Comparison of ENCODE assay signal across 8 cellular contexts in the genomic region with DNA sequence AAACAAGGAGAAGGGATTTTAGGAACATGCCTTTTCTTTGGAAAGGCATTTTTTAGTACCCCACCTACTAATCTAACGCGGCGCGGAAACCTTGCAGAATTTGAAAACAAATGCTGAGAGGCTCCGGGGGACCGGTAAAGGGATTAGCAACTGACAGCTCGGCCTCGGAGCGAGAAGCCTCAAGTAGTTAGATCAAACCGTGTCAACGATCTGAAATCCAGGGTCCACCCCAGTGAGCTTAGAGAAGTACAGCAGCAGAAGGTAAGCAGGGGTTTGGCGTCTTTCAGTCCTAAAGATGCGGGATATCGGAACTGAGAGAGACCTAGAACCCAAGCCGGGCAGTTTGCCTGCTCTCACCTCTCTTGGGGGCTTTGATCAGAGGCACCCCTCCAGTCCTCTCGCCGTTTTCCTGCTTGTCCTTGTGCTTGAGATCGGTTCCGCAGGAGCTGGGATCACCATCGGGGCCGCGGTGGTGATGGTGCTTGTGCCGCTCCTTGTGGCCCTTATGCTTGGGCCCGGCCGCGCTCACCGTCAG. TPM values are rescaled to one million over a fixed set of nuclear protein-coding genes. Genes with fewer than 3 reads are reported as not detected.
DNase-seq lines count a peak whose midpoint lies in the region; ATAC-seq, FAIRE-seq and TF ChIP-seq lines count a peak whose summit lies in the region.

No MANE protein-coding gene starts in this region.

- peak overlapping the region; percentile 92 for H3K4me2 ChIP-seq in endothelial cell of umbilical vein (ENCODE audit: insufficient read depth, low read length)

- H3K27me3 ChIP-seq in endothelial cell of umbilical vein (ENCODE audit: control insufficient read depth in 2 of 2, insufficient read depth in 2 of 2, low read length in 2 of 2) (no peaks in the 10 kb centered on the region), mucosa of rectum (ENCODE audit: control insufficient read depth in 2 of 2, insufficient read depth in 2 of 2, low read length in 2 of 2) (no peaks in the 10 kb centered on the region)

- H3K27ac ChIP-seq in endothelial cell of umbilical vein (ENCODE audit: insufficient read depth, low read depth, low read length) (peak overlapping the region; percentile 40), mucosa of rectum (ENCODE audit: low read depth in 2 of 2, low read length in 2 of 2) (peak overlapping the region; percentile 96 to 97), temporal lobe (ENCODE audit: low read depth, low read length) (peak overlapping the region; percentile 82)

- H3K4me3 Mint-ChIP-seq in CD14-positive monocyte (peak overlapping the region; percentile 95 to 98), activated B cell treated with CpG ODN at 0.5 μM for 24 hours (peak overlapping the region; percentile 94)

- H3K4me1 ChIP-seq in endothelial cell of umbilical vein (ENCODE audit: control insufficient read depth, extremely low read depth, insufficient read depth, low read length) (peaks cover 26% of the 10 kb centered on the region), mucosa of rectum (ENCODE audit: control insufficient read depth in 2 of 2, insufficient read depth in 2 of 2, low read length in 2 of 2) (peaks cover 15 to 19% of the 10 kb centered on the region in 2 donors)

- no peaks in the 10 kb centered on the region for H3K36me3 ChIP-seq in endothelial cell of umbilical vein (ENCODE audit: control insufficient read depth in 2 of 2, extremely low read depth in 1 of 2, insufficient read depth in 2 of 2, low read length in 2 of 2)
- no peaks in the 10 kb centered on the region for H3K36me3 ChIP-seq in mucosa of rectum (ENCODE audit: control insufficient read depth in 2 of 2, insufficient read depth in 2 of 2, low read length in 2 of 2)

- H3K27me3 Mint-ChIP-seq in CD14-positive monocyte (ENCODE audit: low read depth in 3 of 3), result peaks cover 0 to 1% (median 0%) of the 10 kb centered on the region in 3 donors
- H3K27me3 Mint-ChIP-seq in activated B cell treated with CpG ODN at 0.5 μM for 24 hours, result no peaks in the 10 kb centered on the region

- peak; percentile 12 for ATAC-seq in GM19043 (IDR thresholded peaks at IDR 0.05; ENCODE audit: low read depth, unreplicated experiment)
- ATAC-seq in activated B cell treated with CpG ODN at 0.5 μM for 24 hours (ENCODE audit: low read depth), result no peak

- H3K4me1 Mint-ChIP-seq in CD14-positive monocyte (peaks cover 32% of the 10 kb centered on the region), activated B cell treated with CpG ODN at 0.5 μM for 24 hours (peaks cover 44% of the 10 kb centered on the region)

- DNase-seq in CD14-positive monocyte (ENCODE audit: low spot score) (peak; percentile 52), HuH-7 (ENCODE audit: low spot score) (peak; percentile 26), activated B cell treated with CpG ODN at 0.5 μM for 24 hours (no peak), endothelial cell of umbilical vein (ENCODE audit: low read depth, low spot score) (peak; percentile 65), GM19240 (ENCODE audit: insufficient read length, low spot score) (no peak)

- BruUV-seq in endothelial cell of umbilical vein (replicated peaks; lab: Mats Ljungman, UMichigan), result TSS peak; percentile 16

- peak overlapping the region; percentile 88 to 97 (median 95) for H3K27ac Mint-ChIP-seq in CD14-positive monocyte
- H3K27ac Mint-ChIP-seq in activated B cell treated with CpG ODN at 0.5 μM for 24 hours, result peak overlapping the region; percentile 93

- peak; percentile 44 for FAIRE-seq in endothelial cell of umbilical vein (lab: Jason Lieb, UNC)

- peak overlapping the region; percentile 65 to 97 (median 74) for H3K4me3 ChIP-seq in endothelial cell of umbilical vein (replicated peaks in 1 of 3; ENCODE audit: insufficient read depth in 1 of 3, low read depth in 1 of 3, low read length in 3 of 3)
- H3K4me3 ChIP-seq in mucosa of rectum (ENCODE audit: low read length in 2 of 2), result peak overlapping the region; percentile 99 to 100

- CTCF ChIA-PET in activated B cell treated with CpG ODN at 0.5 μM for 24 hours (lab: Charles Lee) (interaction anchor here (1.0 kb wide), 1 partner anchor 53 kb away, joined by 3 read pairs; no protein-coding TSS in a partner anchor), endothelial cell of umbilical vein (lab: Charles Lee) (interaction anchor here (0.9 to 1.4 kb wide), 2 partner anchors 12 to 118 kb away, joined by 3 to 6 read pairs; a partner anchor contains a TSS)

- no peak for TF ChIP-seq POLR2A in endothelial cell of umbilical vein (IDR thresholded peaks at IDR 0.05; ENCODE audit: low read depth, low read length)

- dilution Hi-C loops in endothelial cell of umbilical vein (cut with MboI; ENCODE audit: extremely low pct_ligation_motif_present, low sequenced_read_pairs), result no loop called here

- H3K36me3 Mint-ChIP-seq in CD14-positive monocyte (peaks cover 18 to 29% of the 10 kb centered on the region in 2 donors), activated B cell treated with CpG ODN at 0.5 μM for 24 hours (ENCODE audit: low read depth) (peaks cover 22% of the 10 kb centered on the region)

- no peaks in the 10 kb centered on the region for H3K9me3 Mint-ChIP-seq in CD14-positive monocyte
- no peaks in the 10 kb centered on the region for H3K9me3 Mint-ChIP-seq in activated B cell treated with CpG ODN at 0.5 μM for 24 hours

- H3K9ac ChIP-seq in endothelial cell of umbilical vein (replicated peaks; ENCODE audit: extremely low read depth, insufficient read depth, low read length), result peak overlapping the region; percentile 67
- H3K9ac ChIP-seq in mucosa of rectum (ENCODE audit: low read depth in 1 of 2, low read length in 2 of 2), result peak overlapping the region; percentile 99 to 100

- no peaks in the 10 kb centered on the region for H4K20me1 ChIP-seq in endothelial cell of umbilical vein (replicated peaks; ENCODE audit: control insufficient read depth, extremely low read depth, insufficient read depth, low read length)

- POLR2A ChIA-PET in activated B cell treated with CpG ODN at 0.5 μM for 24 hours (lab: Charles Lee), result interaction anchor here (0.6 to 3.1 kb wide), 10 partner anchors 8 to 119 kb away, joined by 3 to 78 read pairs (median 6); a partner anchor contains a TSS
- POLR2A ChIA-PET in endothelial cell of umbilical vein (lab: Charles Lee), result interaction anchor here (0.8 to 2.0 kb wide), 2 partner anchors 52 to 93 kb away, joined by 6 to 7 read pairs; a partner anchor contains a TSS

- TF ChIP-seq CTCF in CD14-positive monocyte (IDR thresholded peaks at IDR 0.05) (no peak), activated B cell treated with CpG ODN at 0.5 μM for 24 hours (IDR thresholded peaks at IDR 0.05) (no peak), endothelial cell of umbilical vein (IDR thresholded peaks at IDR 0.05; ENCODE audit: extremely low read depth in 1 of 2, insufficient read depth in 1 of 2, low read depth in 1 of 2, low read length in 2 of 2) (no peak)

- H3K9me1 ChIP-seq in endothelial cell of umbilical vein (replicated peaks; ENCODE audit: control insufficient read depth, extremely low read depth, insufficient read depth, low read length), result no peaks in the 10 kb centered on the region

- intact Hi-C loops in CD14-positive monocyte (cut with micrococcal nuclease), result loop anchor here in 1 of 2 donors (5.0 kb wide), 2 partner anchors 54 to 946 kb away; a partner anchor contains a TSS
- intact Hi-C loops in activated B cell treated with CpG ODN at 0.5 μM for 24 hours (cut with micrococcal nuclease), result loop anchor here (2.0 to 5.0 kb wide), 5 partner anchors 15 to 1094 kb away; a partner anchor contains a TSS
- intact Hi-C loops in endothelial cell of umbilical vein (cut with micrococcal nuclease), result loop anchor here (5.0 kb wide), 3 partner anchors 669 to 1094 kb away; a partner anchor contains a TSS

- peak overlapping the region; percentile 61 for H2AFZ ChIP-seq in endothelial cell of umbilical vein (ENCODE audit: low read depth, low read length)

- peaks cover 50% of the 10 kb centered on the region for H3K79me2 ChIP-seq in endothelial cell of umbilical vein (ENCODE audit: control insufficient read depth, insufficient read depth, low read length)

- H3K9me3 ChIP-seq in endothelial cell of umbilical vein (replicated peaks; ENCODE audit: control insufficient read depth, insufficient read depth, low read length) (no peaks in the 10 kb centered on the region), mucosa of rectum (ENCODE audit: control insufficient read depth in 2 of 2, low read length in 2 of 2) (no peaks in the 10 kb centered on the region)

TF ChIP-seq in endothelial cell of umbilical vein, 7 proteins besides CTCF, POLR2A, EP300 and RAD21 (continues in another document):
- TF ChIP-seq GATA2 (IDR thresholded peaks at IDR 0.05; ENCODE audit: insufficient read depth, insufficient read length, low read depth, low read length) (no peak), POLR2AphosphoS5 (IDR thresholded peaks at IDR 0.05; ENCODE audit: insufficient read depth, low read depth, low read length) (no peak), EZH2 (IDR thresholded peaks at IDR 0.05; ENCODE audit: borderline replicate concordance, low read depth, low read length, severe bottlenecking) (no peak), FOS (IDR thresholded peaks at IDR 0.05; ENCODE audit: borderline replicate concordance, insufficient read depth, low read length) (no peak), JUN (IDR thresholded peaks at IDR 0.05; ENCODE audit: borderline replicate concordance, insufficient read depth, insufficient read length, low read depth) (no peak)

RNA-seq across cellular contexts. Expression of a gene that starts 0.9 kb away (rescaled TPM):
- 1 to 10 TPM; 8.9 to 9.0 TPM for polyA plus RNA-seq in CD14-positive monocyte
- total RNA-seq in activated B cell treated with CpG ODN at 0.5 μM for 24 hours, result 26.4 and 29.1 TPM in 2 replicates
- total RNA-seq in endothelial cell of umbilical vein, result 10.8 and 13.4 TPM in 2 replicates
- 3.5 and 4.0 TPM in 2 replicates for polyA plus RNA-seq in endothelial cell of umbilical vein
- 3.9 and 4.3 TPM in 2 replicates for polyA plus RNA-seq in endothelial cell of umbilical vein (2011; cell fraction: cytosol; rRNA removed)
- polyA plus RNA-seq in endothelial cell of umbilical vein (2011; cell fraction: nucleus; rRNA removed), result 8.4 and 10.5 TPM in 2 replicates
- polyA plus RNA-seq in endothelial cell of umbilical vein (2012), result 6.1 and 7.7 TPM in 2 replicates
- polyA minus RNA-seq in endothelial cell of umbilical vein, result 10.4 and 15.9 TPM in 2 replicates
- polyA minus RNA-seq in endothelial cell of umbilical vein (2011; cell fraction: cytosol; rRNA and poly(A)+ RNA removed), result 12.6 TPM
- 12.1 and 15.1 TPM in 2 replicates for polyA minus RNA-seq in endothelial cell of umbilical vein (2011; cell fraction: nucleus; rRNA and poly(A)+ RNA removed)
- total RNA-seq in temporal lobe, result 40.6 TPM

RNA-seq across cellular contexts. Expression of a gene that starts 52.1 kb away (rescaled TPM):
- polyA plus RNA-seq in CD14-positive monocyte (10 to 100 TPM; 11.1 to 12.2 TPM), endothelial cell of umbilical vein (20.3 and 26.3 TPM in 2 replicates)
- total RNA-seq in activated B cell treated with CpG ODN at 0.5 μM for 24 hours (19.2 and 25.0 TPM in 2 replicates), endothelial cell of umbilical vein (62.6 and 68.7 TPM in 2 replicates), temporal lobe (19.7 TPM)
- polyA plus RNA-seq in endothelial cell of umbilical vein (2011; cell fraction: cytosol; rRNA removed), result 20.3 and 21.4 TPM in 2 replicates
- 33.4 and 45.5 TPM in 2 replicates for polyA plus RNA-seq in endothelial cell of umbilical vein (2011; cell fraction: nucleus; rRNA removed)
- polyA plus RNA-seq in endothelial cell of umbilical vein (2012), result 31.9 and 51.6 TPM in 2 replicates
- polyA minus RNA-seq in endothelial cell of umbilical vein, result 42.6 and 45.2 TPM in 2 replicates
- polyA minus RNA-seq in endothelial cell of umbilical vein (2011; cell fraction: cytosol; rRNA and poly(A)+ RNA removed), result 13.9 TPM
- 71.7 and 75.0 TPM in 2 replicates for polyA minus RNA-seq in endothelial cell of umbilical vein (2011; cell fraction: nucleus; rRNA and poly(A)+ RNA removed)

Comparison
In these comparisons a context has a peak if more than half of its experiments do, and no peak if none do; other contexts are left out.
1. DNase-seq: peak in CD14-positive monocyte (single experiment), HuH-7 (single experiment) and endothelial cell of umbilical vein (single experiment); none in activated B cell treated with CpG ODN at 0.5 μM for 24 hours (single experiment) and GM19240 (single experiment).
2. H3K27ac ChIP-seq: peak in every context shown above with its lines; median percentile 96 in mucosa of rectum; 82 in temporal lobe; 40 in endothelial cell of umbilical vein.